In the genomic region with DNA sequence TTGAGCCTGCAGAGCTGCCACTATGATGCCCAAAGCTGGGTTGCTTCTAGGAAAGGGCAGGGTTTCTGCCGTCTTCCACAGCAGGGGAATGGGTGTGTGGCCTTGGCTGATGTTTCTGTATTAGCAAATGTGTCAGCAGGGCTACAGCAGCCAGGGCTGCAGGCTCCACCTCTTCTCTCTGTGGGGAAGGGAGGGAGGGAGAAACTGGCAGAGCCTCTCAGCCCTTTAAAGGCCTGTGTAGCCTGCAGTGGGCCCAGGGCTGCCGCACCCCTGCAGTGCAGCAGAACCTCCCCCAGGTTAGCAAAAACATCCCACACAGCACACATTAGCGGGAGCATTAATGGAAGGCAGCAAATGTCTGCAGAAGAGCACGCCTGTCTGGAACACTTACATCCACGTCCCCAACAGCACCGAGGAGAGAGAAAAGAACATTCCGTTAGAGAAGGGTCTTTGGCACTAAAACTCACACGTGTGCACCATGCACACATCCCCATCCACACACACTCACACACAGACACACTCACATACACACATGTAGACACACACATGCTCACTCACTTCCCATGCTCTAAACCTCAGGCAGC, we compare ENCODE assay signal across 9 cellular contexts. TPM values are rescaled to one million over a fixed set of nuclear protein-coding genes. Genes with fewer than 3 reads are reported as not detected.
DNase-seq lines count a peak whose midpoint lies in the region; ATAC-seq and TF ChIP-seq lines count a peak whose summit lies in the region.
"Had no signal": no experiment of that assay in that cellular context is flagged by ENCODE, and none has a peak within 500 bp of the region (broad histone marks: within the 10 kb centered on the region; RNA-seq: fewer than 3 reads in every experiment).

No MANE protein-coding gene starts in this region.

- ATAC-seq in GM18867 (IDR thresholded peaks at IDR 0.05; ENCODE audit: unreplicated experiment): no peak

- WGBS in ovary, 3 donors: 7 to 14% (median 8%) methylated on average over 8 of the region's 8 CpGs

- no peak for TF ChIP-seq POLR2A in ovary (IDR thresholded peaks at IDR 0.05)

- no peaks in the 10 kb centered on the region for H3K9me3 ChIP-seq in ovary

- no peak for TF ChIP-seq CTCF in ovary (IDR thresholded peaks at IDR 0.05)

- H3K27ac ChIP-seq in ovary: no peak overlapping the region

- H3K27me3 ChIP-seq in ovary: no peaks in the 10 kb centered on the region

- no peak overlapping the region for H3K4me3 ChIP-seq in ovary

- H3K36me3 ChIP-seq in ovary: no peaks in the 10 kb centered on the region

- peaks cover 7% of the 10 kb centered on the region for H3K4me1 ChIP-seq in ovary (ENCODE audit: insufficient read depth)

- no peak for TF ChIP-seq EP300 in ovary (IDR thresholded peaks at IDR 0.05)

- intact Hi-C loops in cardiac septum (cut with DNase I): no loop called here
- intact Hi-C loops in ovary (cut with DNase I): loop anchor here in 2 of 4 donors (5.0 to 10.0 kb wide), 2 partner anchors 142 to 149 kb away; no protein-coding TSS in a partner anchor

- DNase-seq in COR-L47 (lab: John Stamatoyannopoulos, UW) (peak; percentile 17), amygdala (lab: John Stamatoyannopoulos, UW) (peak in 37 of 56 donors; percentile 7 to 74 (median 42)), cardiac septum (ENCODE audit: low spot score) (peak; percentile 86), ovary (peak; percentile 69 to 79 (median 72)), GM19240 (ENCODE audit: insufficient read length, low spot score) (no peak), activated gamma-delta T cell treated with Interleukin-2 at 50 U/mL for 16 hours (no peak)
- no peak for DNase-seq in activated CD4-positive, alpha-beta T cell treated with anti-CD3 and anti-CD28 coated beads for 1 hour
- DNase-seq: Calu3 had no signal

RNA-seq across cellular contexts. Expression of a gene that starts 23.9 kb away (rescaled TPM):
- total RNA-seq in cardiac septum (94.9 TPM), ovary (10 to 100 TPM in 6 of 7 donors, 1 to 10 TPM in 1; 9.5 to 29.7 (median 21.4) TPM)
- polyA plus RNA-seq in ovary: 10 to 100 TPM; 18.6 to 49.1 TPM

RNA-seq across cellular contexts. Expression of a gene that starts 27.9 kb away (rescaled TPM):
- total RNA-seq in cardiac septum: 239 TPM
- 10 to 100 TPM; 22.8 to 64.9 (median 48.4) TPM for total RNA-seq in ovary
- 10 to 100 TPM; 30.6 to 99.4 TPM for polyA plus RNA-seq in ovary

Comparison
In these comparisons a context has a peak if more than half of its experiments do, and no peak if none do; other contexts are left out.
1. DNase-seq: peak in COR-L47 (single experiment), amygdala (37 of 56), cardiac septum (single experiment) and ovary (5 of 5); none in GM19240 (single experiment), activated CD4-positive, alpha-beta T cell treated with anti-CD3 and anti-CD28 coated beads for 1 hour (single experiment) and activated gamma-delta T cell treated with Interleukin-2 at 50 U/mL for 16 hours (single experiment).